In the genomic region with DNA sequence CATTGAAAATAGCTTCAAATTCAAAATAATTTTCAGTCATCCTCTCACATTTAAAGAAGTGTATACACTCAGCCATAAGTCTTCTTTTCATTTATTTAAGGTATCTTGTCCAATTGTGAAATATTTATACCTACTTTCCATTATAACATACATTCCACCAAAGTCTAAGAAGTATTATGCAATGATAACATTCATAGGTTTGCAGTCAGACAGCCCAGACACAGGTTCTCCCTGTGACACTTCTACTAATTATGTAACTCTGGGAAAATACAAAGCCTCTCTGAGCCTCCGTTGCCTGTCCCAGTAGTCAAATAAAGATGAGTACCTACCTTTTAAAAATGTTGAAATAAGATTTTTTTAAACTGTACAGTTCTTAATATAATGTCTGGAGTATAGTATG, we compare ENCODE assay signal across 20 cellular contexts.
DNase-seq lines count a peak whose midpoint lies in the region; ATAC-seq, FAIRE-seq and TF ChIP-seq lines count a peak whose summit lies in the region.
"Had no signal": no experiment of that assay in that cellular context is flagged by ENCODE, and none has a peak within 500 bp of the region (broad histone marks: within the 10 kb centered on the region; RNA-seq: fewer than 3 reads in every experiment).

No MANE protein-coding gene starts in this region.

- no peak overlapping the region for H3K23ac ChIP-seq in IMR-90 (ENCODE audit: low read depth, low read length)

- DNase-seq in D721Med (ENCODE audit: insufficient read length, low spot score) (no peak), IMR-90 (no peak), bronchial epithelial cell (ENCODE audit: low read depth) (peak; percentile 30), left lobe of liver (ENCODE audit: low spot score) (no peak), testis (no peak), A673 (ENCODE audit: low spot score) (no peak)
- DNase-seq: AML-193; Caco-2; CD4-positive, alpha-beta T cell; DMS153; DMS79 treated with DMSO at 0.1 percent for 48 hours; GF-D8; GOT3; H7; HFFc6; KBM-7 had no signal

- H2AFZ ChIP-seq in IMR-90 (replicated peaks; ENCODE audit: low read length, poor library complexity): no peak overlapping the region

- no peaks in the 10 kb centered on the region for H4K20me1 ChIP-seq in IMR-90 (ENCODE audit: insufficient read depth, low read length)

- no peaks in the 10 kb centered on the region for H3K9me1 ChIP-seq in IMR-90 (ENCODE audit: insufficient read depth, low read length)

- H2BK20ac ChIP-seq in IMR-90 (ENCODE audit: low read depth, low read length): no peak overlapping the region

- no peak overlapping the region for H2BK120ac ChIP-seq in IMR-90 (ENCODE audit: low read depth, low read length)

- H2AK5ac ChIP-seq in IMR-90 (ENCODE audit: low read depth, low read length): no peak overlapping the region

- TF ChIP-seq POLR2A in IMR-90 (IDR thresholded peaks at IDR 0.05; ENCODE audit: low read depth, low read length) (no peak), testis (IDR thresholded peaks at IDR 0.05) (no peak)

- no peak overlapping the region for H3K4ac ChIP-seq in IMR-90 (ENCODE audit: low read depth, low read length)

- H2AK9ac ChIP-seq in IMR-90 (replicated peaks; ENCODE audit: low read depth, low read length, poor library complexity): no peak overlapping the region

- no peak overlapping the region for H4K8ac ChIP-seq in IMR-90 (ENCODE audit: low read depth in 2 of 2, low read length in 2 of 2)

- intact Hi-C loops in IMR-90 (cut with micrococcal nuclease) (no loop called here), testis (cut with DNase I; ENCODE audit: low total_unique reads) (no loop called here), A673 (cut with micrococcal nuclease; ENCODE audit: unreplicated experiment) (no loop called here)

- H3K9me3 ChIP-seq in IMR-90 (ENCODE audit: control insufficient read depth, insufficient read depth, low read length) (no peaks in the 10 kb centered on the region), testis (no peaks in the 10 kb centered on the region), A673 (ENCODE audit: low read depth, low read length, poor library complexity, severe bottlenecking) (no peaks in the 10 kb centered on the region)
- H3K9me3 ChIP-seq: Caco-2 had no signal

- H3K56ac ChIP-seq in IMR-90 (ENCODE audit: extremely low read depth, insufficient read depth, low read length): no peak overlapping the region

- CTCF ChIA-PET in IMR-90 (lab: Yijun Ruan, JAX) (no interaction called here), A673 (lab: Charles Lee) (no interaction called here)

- no peak overlapping the region for H4K91ac ChIP-seq in IMR-90 (ENCODE audit: insufficient read depth, low read depth, low read length)

- H4K5ac ChIP-seq in IMR-90 (ENCODE audit: low read depth, low read length): no peak overlapping the region

- H3K4me1 ChIP-seq in IMR-90 (ENCODE audit: control insufficient read depth, insufficient read depth, low read length) (no peaks in the 10 kb centered on the region), testis (no peaks in the 10 kb centered on the region), A673 (ENCODE audit: insufficient read depth, low read length, poor library complexity, severe bottlenecking) (no peaks in the 10 kb centered on the region)

- no peak overlapping the region for H2BK15ac ChIP-seq in IMR-90 (ENCODE audit: low read depth, low read length)

- no peak overlapping the region for H2BK5ac ChIP-seq in IMR-90 (ENCODE audit: low read depth, low read length, poor library complexity, severe bottlenecking)

- H3K9ac ChIP-seq in IMR-90 (ENCODE audit: low read depth, low read length): no peak overlapping the region

- H3K79me1 ChIP-seq in IMR-90 (ENCODE audit: low read depth in 1 of 2, low read length in 2 of 2): no peaks in the 10 kb centered on the region

- POLR2A ChIA-PET in IMR-90 (lab: Charles Lee; ENCODE audit: unreplicated experiment) (no interaction called here), A673 (lab: Charles Lee; ENCODE audit: low non-redundant PET) (interaction anchor here (0.6 kb wide), 1 partner anchor 1665 kb away, joined by 3 read pairs; no protein-coding TSS in a partner anchor)

- H3K4me3 ChIP-seq in IMR-90 (ENCODE audit: insufficient read depth, low read depth, low read length) (no peak overlapping the region), bronchial epithelial cell (ENCODE audit: low read depth, low read length) (no peak overlapping the region), testis (no peak overlapping the region), A673 (ENCODE audit: low read depth, low read length, poor library complexity, severe bottlenecking) (no peak overlapping the region)

- peaks cover 7% of the 10 kb centered on the region for H3K27me3 ChIP-seq in IMR-90 (ENCODE audit: control insufficient read depth, insufficient read depth, low read length)
- no peaks in the 10 kb centered on the region for H3K27me3 ChIP-seq in bronchial epithelial cell (ENCODE audit: control insufficient read depth, insufficient read depth, low read length)
- no peaks in the 10 kb centered on the region for H3K27me3 ChIP-seq in testis
- H3K27me3 ChIP-seq in A673 (replicated peaks; ENCODE audit: insufficient read depth, low read depth, low read length, poor library complexity): no peaks in the 10 kb centered on the region

- dilution Hi-C loops in IMR-90 (cut with HindIII; ENCODE audit: low sequenced_read_pairs, unreplicated experiment): no loop called here

- TF ChIP-seq CTCF in D721Med (IDR thresholded peaks at IDR 0.05; ENCODE audit: insufficient read depth, missing control alignments) (no peak), IMR-90 (conservative IDR thresholded peaks at IDR 0.05; ENCODE audit: low read depth, low read length) (no peak), bronchial epithelial cell (IDR thresholded peaks at IDR 0.05; ENCODE audit: insufficient read depth, low read length, severe bottlenecking) (no peak), testis (IDR thresholded peaks at IDR 0.05) (no peak), A673 (conservative IDR thresholded peaks at IDR 0.05; ENCODE audit: low read depth, low read length) (no peak)

- no peak for ATAC-seq in IMR-90 (ENCODE audit: low read depth)
- ATAC-seq in left lobe of liver: peak; percentile 62
- no peak for ATAC-seq in HG03045 (IDR thresholded peaks at IDR 0.05; ENCODE audit: unreplicated experiment)
- ATAC-seq: HCT116 had no signal

- H3K18ac ChIP-seq in IMR-90 (ENCODE audit: low read depth, low read length): no peak overlapping the region

- in situ Hi-C loops in IMR-90 (cut with MboI; ENCODE audit: low sequenced_read_pairs): no loop called here

- no CpG with 5 or more reads among the region's 1 CpG for WGBS in IMR-90 (ENCODE audit: extremely low coverage in 2 of 2, insufficient read length in 1 of 2), 2 experiments
- 96 to 100% methylated on average over 1 of the region's 1 CpG for WGBS in testis, 2 donors

- H3K4me2 ChIP-seq in IMR-90 (ENCODE audit: low read depth, low read length): no peak overlapping the region

- H3K14ac ChIP-seq in IMR-90 (replicated peaks; ENCODE audit: low read depth, low read length): no peak overlapping the region

- H3K36me3 ChIP-seq in IMR-90 (ENCODE audit: control insufficient read depth, insufficient read depth, low read length): no peaks in the 10 kb centered on the region
- H3K36me3 ChIP-seq in bronchial epithelial cell (ENCODE audit: control insufficient read depth, insufficient read depth, low read length): no peaks in the 10 kb centered on the region
- no peaks in the 10 kb centered on the region for H3K36me3 ChIP-seq in testis (ENCODE audit: low read depth, missing control alignments)
- no peaks in the 10 kb centered on the region for H3K36me3 ChIP-seq in A673 (ENCODE audit: insufficient read depth, low read length, poor library complexity, severe bottlenecking)

- TF ChIP-seq RAD21 in IMR-90 (IDR thresholded peaks at IDR 0.05; ENCODE audit: low read length): no peak

- no peak overlapping the region for H3K27ac ChIP-seq in IMR-90 (ENCODE audit: insufficient read depth, low read length)
- no peak overlapping the region for H3K27ac ChIP-seq in testis
- H3K27ac ChIP-seq in A673 (ENCODE audit: low read depth, low read length, poor library complexity, severe bottlenecking): no peak overlapping the region
- H3K27ac ChIP-seq: C4-2B had no signal

- FAIRE-seq in D721Med (lab: Jason Lieb, UNC) (peak; percentile 11), bronchial epithelial cell (lab: Jason Lieb, UNC) (no peak)
- FAIRE-seq: A204.1 had no signal

- no TSS peak for BruUV-seq in IMR-90 (replicated peaks; lab: Mats Ljungman, UMichigan)
- BruUV-seq in A673 (replicated peaks; lab: Mats Ljungman, UMichigan): no TSS peak

TF ChIP-seq in IMR-90, 13 proteins besides CTCF, POLR2A, EP300 and RAD21:
- TF ChIP-seq RFX5 (IDR thresholded peaks at IDR 0.05; ENCODE audit: low read depth, low read length) (no peak), CEBPB (IDR thresholded peaks at IDR 0.05; ENCODE audit: low read depth, low read length) (peak; percentile 31; the same call in 1 of the 2 replicates)
